ENCODE assay signal across 18 cellular contexts in genomic region chr2:202756598-202756997, GRCh38.
"Had no signal": no experiment of that assay in that cellular context is flagged by ENCODE, and none has a peak within 500 bp of the region (broad histone marks: within the 10 kb centered on the region; RNA-seq: fewer than 3 reads in every experiment).

No MANE protein-coding gene starts in this region.

- H3K27me3 ChIP-seq: foreskin keratinocyte, hepatocyte, neural progenitor cell, ovary, right atrium auricular region, upper lobe of left lung, uterus had no signal

- H3K9ac ChIP-seq: neural progenitor cell had no signal

- H3K4me3 ChIP-seq: hepatocyte, neural progenitor cell, ovary, right atrium auricular region, smooth muscle cell, upper lobe of left lung, uterus had no signal

- H3K27ac Mint-ChIP-seq: natural killer cell treated with Interleukin-12 subunit alpha and Interleukin-12 subunit beta and Interleukin-15 and Interleukin-18, amount 100 ng/mL, for 72 hours; neural progenitor cell had no signal

- H3K36me3 Mint-ChIP-seq: natural killer cell treated with Interleukin-12 subunit alpha and Interleukin-12 subunit beta and Interleukin-15 and Interleukin-18, amount 100 ng/mL, for 72 hours had no signal

- H3K4me1 Mint-ChIP-seq: neural progenitor cell had no signal

- H3K27ac ChIP-seq: epithelial cell of prostate, foreskin keratinocyte, hepatocyte, neural progenitor cell, ovary, right atrium auricular region, upper lobe of left lung, uterus had no signal

- H3K4me3 Mint-ChIP-seq: natural killer cell treated with Interleukin-12 subunit alpha and Interleukin-12 subunit beta and Interleukin-15 and Interleukin-18, amount 100 ng/mL, for 72 hours; neural progenitor cell had no signal

- H3K9me3 ChIP-seq: ovary, right atrium auricular region, upper lobe of left lung, uterus had no signal

- H3K36me3 ChIP-seq: ovary, uterus had no signal

- H3K4me1 ChIP-seq: foreskin keratinocyte, neural progenitor cell, right atrium auricular region, uterus had no signal

- DNase-seq: effector memory CD4-positive, alpha-beta T cell; foreskin keratinocyte; head of caudate nucleus; kidney glomerular epithelial cell; mammary epithelial cell; nucleus accumbens; ovary; stimulated activated CD4-positive, alpha-beta T cell treated with anti-CD3 and anti-CD28 coated beads, Interleukin-2, amount 100 ng/mL, for 48 hours; stimulated activated naive CD4-positive, alpha-beta T cell treated with Interleukin-2 at 50 U/mL for 16 hours; upper lobe of left lung; uterus had no signal

- H3K27me3 Mint-ChIP-seq: natural killer cell treated with Interleukin-12 subunit alpha and Interleukin-12 subunit beta and Interleukin-15 and Interleukin-18, amount 100 ng/mL, for 72 hours had no signal

- FAIRE-seq: endometrium had no signal
